1 cellular context compared by ENCODE assay signal in the genomic region with DNA sequence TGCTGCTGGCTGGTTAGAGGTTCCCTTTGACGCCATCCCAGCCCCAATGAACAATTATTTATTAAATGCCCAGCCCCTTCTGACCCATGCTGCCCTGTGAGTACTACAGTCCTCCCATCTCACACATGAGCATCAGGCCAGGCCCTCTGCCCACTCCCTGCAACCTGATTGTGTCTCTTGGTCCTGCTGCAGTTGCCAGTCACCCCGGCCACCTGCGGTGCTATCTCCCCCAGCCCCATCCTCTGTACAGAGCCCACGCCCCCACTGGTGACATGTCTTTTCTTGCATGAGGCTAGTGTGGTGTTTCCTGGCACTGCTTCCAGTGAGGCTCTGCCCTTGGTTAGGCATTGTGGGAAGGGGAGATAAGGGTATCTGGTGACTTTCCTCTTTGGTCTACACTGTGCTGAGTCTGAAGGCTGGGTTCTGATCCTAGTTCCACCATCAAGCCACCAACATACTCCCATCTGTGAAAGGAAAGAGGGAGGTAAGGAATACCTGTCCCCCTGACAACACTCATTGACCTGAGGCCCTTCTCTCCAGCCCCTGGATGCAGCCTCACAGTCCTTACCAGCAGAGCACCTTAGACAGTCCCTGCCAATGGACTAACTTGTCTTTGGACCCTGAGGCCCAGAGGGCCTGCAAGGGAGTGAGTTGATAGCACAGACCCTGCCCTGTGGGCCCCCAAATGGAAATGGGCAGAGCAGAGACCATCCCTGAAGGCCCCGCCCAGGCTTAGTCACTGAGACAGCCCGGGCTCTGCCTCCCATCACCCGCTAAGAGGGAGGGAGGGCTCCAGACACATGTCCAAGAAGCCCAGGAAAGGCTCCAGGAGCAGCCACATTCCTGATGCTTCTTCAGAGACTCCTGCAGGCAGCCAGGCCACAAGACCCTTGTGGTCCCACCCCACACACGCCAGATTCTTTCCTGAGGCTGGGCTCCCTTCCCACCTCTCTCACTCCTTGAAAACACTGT.
TF ChIP-seq lines count a peak whose summit lies in the region.

No MANE protein-coding gene starts in this region.

TF ChIP-seq in HepG2, 621 proteins besides CTCF, POLR2A, EP300 and RAD21 (continued from another document):
- TF ChIP-seq, protein P1, sequence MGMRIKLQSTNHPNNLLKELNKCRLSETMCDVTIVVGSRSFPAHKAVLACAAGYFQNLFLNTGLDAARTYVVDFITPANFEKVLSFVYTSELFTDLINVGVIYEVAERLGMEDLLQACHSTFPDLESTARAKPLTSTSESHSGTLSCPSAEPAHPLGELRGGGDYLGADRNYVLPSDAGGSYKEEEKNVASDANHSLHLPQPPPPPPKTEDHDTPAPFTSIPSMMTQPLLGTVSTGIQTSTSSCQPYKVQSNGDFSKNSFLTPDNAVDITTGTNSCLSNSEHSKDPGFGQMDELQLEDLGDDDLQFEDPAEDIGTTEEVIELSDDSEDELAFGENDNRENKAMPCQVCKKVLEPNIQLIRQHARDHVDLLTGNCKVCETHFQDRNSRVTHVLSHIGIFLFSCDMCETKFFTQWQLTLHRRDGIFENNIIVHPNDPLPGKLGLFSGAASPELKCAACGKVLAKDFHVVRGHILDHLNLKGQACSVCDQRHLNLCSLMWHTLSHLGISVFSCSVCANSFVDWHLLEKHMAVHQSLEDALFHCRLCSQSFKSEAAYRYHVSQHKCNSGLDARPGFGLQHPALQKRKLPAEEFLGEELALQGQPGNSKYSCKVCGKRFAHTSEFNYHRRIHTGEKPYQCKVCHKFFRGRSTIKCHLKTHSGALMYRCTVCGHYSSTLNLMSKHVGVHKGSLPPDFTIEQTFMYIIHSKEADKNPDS (CRISPR knock-in tag; IDR thresholded peaks at IDR 0.05) = no peak
- TF ChIP-seq KLF11 (CRISPR knock-in tag; IDR thresholded peaks at IDR 0.05) (no peak), MED1 (CRISPR knock-in tag; IDR thresholded peaks at IDR 0.05) (no peak; the same call in 1 of the 2 replicates), ADNP (CRISPR knock-in tag; IDR thresholded peaks at IDR 0.05) (no peak), MZF1 (CRISPR knock-in tag; IDR thresholded peaks at IDR 0.05; ENCODE audit: borderline replicate concordance) (no peak), ZNF367 (CRISPR knock-in tag; IDR thresholded peaks at IDR 0.05; ENCODE audit: borderline replicate concordance) (peak; percentile 45; the same call in 1 of the 2 replicates), ZNF17 (CRISPR knock-in tag; IDR thresholded peaks at IDR 0.05) (no peak), SRSF9 (IDR thresholded peaks at IDR 0.05; ENCODE audit: borderline replicate concordance, insufficient read depth, low read depth, low read length, poor library complexity, severe bottlenecking) (no peak), TEAD2 (CRISPR knock-in tag; IDR thresholded peaks at IDR 0.05) (no peak), PCBP1 (IDR thresholded peaks at IDR 0.05; ENCODE audit: borderline replicate concordance, low read depth, low read length) (0 out of 2 replicates have a peak, but pooled peaks have one; percentile 46), FOXK1 (CRISPR knock-in tag; IDR thresholded peaks at IDR 0.05; ENCODE audit: borderline replicate concordance, low read depth) (no peak), NBN (conservative IDR thresholded peaks at IDR 0.05) (no peak), CEBPG (CRISPR knock-in tag; IDR thresholded peaks at IDR 0.05) (no peak), PHF20 (CRISPR knock-in tag; IDR thresholded peaks at IDR 0.05) (no peak), SPEN (CRISPR knock-in tag; IDR thresholded peaks at IDR 0.05; ENCODE audit: low read depth) (peak; percentile 20; the same call in 1 of the 2 replicates), ZFP41 (CRISPR knock-in tag; IDR thresholded peaks at IDR 0.05; ENCODE audit: borderline replicate concordance) (no peak), MAFG (CRISPR knock-in tag; IDR thresholded peaks at IDR 0.05) (no peak), HES4 (CRISPR knock-in tag; IDR thresholded peaks at IDR 0.05; ENCODE audit: borderline replicate concordance) (0 out of 2 replicates have a peak, but pooled peaks have one; percentile 13), BORCS8-MEF2B (CRISPR knock-in tag; IDR thresholded peaks at IDR 0.05) (peak; percentile 16; the same call in 1 of the 2 replicates), NR2F2 (IDR thresholded peaks at IDR 0.05; ENCODE audit: borderline replicate concordance, low read depth) (no peak), ZNF749 (CRISPR knock-in tag; IDR thresholded peaks at IDR 0.05; ENCODE audit: borderline replicate concordance) (0 out of 2 replicates have a peak, but pooled peaks have one; percentile 69), HOXA9 (CRISPR knock-in tag; IDR thresholded peaks at IDR 0.05; ENCODE audit: borderline replicate concordance) (no peak), ZNF558 (CRISPR knock-in tag; IDR thresholded peaks at IDR 0.05; ENCODE audit: borderline replicate concordance) (no peak), TP53 (CRISPR knock-in tag; conservative IDR thresholded peaks at IDR 0.05) (no peak), PITX1 (CRISPR knock-in tag; IDR thresholded peaks at IDR 0.05) (no peak; the same call in 1 of the 2 replicates), HMGA1 (CRISPR knock-in tag; conservative IDR thresholded peaks at IDR 0.05) (no peak)
- TF ChIP-seq, protein P2, sequence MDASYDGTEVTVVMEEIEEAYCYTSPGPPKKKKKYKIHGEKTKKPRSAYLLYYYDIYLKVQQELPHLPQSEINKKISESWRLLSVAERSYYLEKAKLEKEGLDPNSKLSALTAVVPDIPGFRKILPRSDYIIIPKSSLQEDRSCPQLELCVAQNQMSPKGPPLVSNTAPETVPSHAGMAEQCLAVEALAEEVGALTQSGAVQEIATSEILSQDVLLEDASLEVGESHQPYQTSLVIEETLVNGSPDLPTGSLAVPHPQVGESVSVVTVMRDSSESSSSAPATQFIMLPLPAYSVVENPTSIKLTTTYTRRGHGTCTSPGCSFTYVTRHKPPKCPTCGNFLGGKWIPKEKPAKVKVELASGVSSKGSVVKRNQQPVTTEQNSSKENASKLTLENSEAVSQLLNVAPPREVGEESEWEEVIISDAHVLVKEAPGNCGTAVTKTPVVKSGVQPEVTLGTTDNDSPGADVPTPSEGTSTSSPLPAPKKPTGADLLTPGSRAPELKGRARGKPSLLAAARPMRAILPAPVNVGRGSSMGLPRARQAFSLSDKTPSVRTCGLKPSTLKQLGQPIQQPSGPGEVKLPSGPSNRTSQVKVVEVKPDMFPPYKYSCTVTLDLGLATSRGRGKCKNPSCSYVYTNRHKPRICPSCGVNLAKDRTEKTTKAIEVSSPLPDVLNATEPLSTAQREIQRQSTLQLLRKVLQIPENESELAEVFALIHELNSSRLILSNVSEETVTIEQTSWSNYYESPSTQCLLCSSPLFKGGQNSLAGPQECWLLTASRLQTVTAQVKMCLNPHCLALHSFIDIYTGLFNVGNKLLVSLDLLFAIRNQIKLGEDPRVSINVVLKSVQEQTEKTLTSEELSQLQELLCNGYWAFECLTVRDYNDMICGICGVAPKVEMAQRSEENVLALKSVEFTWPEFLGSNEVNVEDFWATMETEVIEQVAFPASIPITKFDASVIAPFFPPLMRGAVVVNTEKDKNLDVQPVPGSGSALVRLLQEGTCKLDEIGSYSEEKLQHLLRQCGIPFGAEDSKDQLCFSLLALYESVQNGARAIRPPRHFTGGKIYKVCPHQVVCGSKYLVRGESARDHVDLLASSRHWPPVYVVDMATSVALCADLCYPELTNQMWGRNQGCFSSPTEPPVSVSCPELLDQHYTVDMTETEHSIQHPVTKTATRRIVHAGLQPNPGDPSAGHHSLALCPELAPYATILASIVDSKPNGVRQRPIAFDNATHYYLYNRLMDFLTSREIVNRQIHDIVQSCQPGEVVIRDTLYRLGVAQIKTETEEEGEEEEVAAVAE (CRISPR knock-in tag; IDR thresholded peaks at IDR 0.05; ENCODE audit: borderline replicate concordance) = peak; percentile 90
- TF ChIP-seq, protein P3, sequence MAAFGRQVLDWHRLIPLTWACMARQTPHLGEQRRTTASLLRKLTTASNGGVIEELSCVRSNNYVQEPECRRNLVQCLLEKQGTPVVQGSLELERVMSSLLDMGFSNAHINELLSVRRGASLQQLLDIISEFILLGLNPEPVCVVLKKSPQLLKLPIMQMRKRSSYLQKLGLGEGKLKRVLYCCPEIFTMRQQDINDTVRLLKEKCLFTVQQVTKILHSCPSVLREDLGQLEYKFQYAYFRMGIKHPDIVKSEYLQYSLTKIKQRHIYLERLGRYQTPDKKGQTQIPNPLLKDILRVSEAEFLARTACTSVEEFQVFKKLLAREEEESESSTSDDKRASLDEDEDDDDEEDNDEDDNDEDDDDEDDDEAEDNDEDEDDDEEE (CRISPR knock-in tag; IDR thresholded peaks at IDR 0.05) = 0 out of 2 replicates have a peak, but pooled peaks have one; percentile 19
- TF ChIP-seq, protein P4, sequence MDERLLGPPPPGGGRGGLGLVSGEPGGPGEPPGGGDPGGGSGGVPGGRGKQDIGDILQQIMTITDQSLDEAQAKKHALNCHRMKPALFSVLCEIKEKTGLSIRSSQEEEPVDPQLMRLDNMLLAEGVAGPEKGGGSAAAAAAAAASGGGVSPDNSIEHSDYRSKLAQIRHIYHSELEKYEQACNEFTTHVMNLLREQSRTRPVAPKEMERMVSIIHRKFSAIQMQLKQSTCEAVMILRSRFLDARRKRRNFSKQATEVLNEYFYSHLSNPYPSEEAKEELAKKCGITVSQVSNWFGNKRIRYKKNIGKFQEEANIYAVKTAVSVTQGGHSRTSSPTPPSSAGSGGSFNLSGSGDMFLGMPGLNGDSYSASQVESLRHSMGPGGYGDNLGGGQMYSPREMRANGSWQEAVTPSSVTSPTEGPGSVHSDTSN (CRISPR knock-in tag; IDR thresholded peaks at IDR 0.05) = no peak
- TF ChIP-seq, protein P5, sequence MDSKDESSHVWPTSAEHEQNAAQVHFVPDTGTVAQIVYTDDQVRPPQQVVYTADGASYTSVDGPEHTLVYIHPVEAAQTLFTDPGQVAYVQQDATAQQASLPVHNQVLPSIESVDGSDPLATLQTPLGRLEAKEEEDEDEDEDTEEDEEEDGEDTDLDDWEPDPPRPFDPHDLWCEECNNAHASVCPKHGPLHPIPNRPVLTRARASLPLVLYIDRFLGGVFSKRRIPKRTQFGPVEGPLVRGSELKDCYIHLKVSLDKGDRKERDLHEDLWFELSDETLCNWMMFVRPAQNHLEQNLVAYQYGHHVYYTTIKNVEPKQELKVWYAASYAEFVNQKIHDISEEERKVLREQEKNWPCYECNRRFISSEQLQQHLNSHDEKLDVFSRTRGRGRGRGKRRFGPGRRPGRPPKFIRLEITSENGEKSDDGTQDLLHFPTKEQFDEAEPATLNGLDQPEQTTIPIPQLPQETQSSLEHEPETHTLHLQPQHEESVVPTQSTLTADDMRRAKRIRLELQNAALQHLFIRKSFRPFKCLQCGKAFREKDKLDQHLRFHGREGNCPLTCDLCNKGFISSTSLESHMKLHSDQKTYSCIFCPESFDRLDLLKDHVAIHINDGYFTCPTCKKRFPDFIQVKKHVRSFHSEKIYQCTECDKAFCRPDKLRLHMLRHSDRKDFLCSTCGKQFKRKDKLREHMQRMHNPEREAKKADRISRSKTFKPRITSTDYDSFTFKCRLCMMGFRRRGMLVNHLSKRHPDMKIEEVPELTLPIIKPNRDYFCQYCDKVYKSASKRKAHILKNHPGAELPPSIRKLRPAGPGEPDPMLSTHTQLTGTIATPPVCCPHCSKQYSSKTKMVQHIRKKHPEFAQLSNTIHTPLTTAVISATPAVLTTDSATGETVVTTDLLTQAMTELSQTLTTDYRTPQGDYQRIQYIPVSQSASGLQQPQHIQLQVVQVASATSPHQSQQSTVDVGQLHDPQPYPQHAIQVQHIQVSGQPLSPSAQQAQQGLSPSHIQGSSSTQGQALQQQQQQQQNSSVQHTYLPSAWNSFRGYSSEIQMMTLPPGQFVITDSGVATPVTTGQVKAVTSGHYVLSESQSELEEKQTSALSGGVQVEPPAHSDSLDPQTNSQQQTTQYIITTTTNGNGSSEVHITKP (CRISPR knock-in tag; IDR thresholded peaks at IDR 0.05; ENCODE audit: low read depth) = peak; percentile 32; the same call in 1 of the 2 replicates
